9 cellular contexts compared by ENCODE assay signal in the genomic region with DNA sequence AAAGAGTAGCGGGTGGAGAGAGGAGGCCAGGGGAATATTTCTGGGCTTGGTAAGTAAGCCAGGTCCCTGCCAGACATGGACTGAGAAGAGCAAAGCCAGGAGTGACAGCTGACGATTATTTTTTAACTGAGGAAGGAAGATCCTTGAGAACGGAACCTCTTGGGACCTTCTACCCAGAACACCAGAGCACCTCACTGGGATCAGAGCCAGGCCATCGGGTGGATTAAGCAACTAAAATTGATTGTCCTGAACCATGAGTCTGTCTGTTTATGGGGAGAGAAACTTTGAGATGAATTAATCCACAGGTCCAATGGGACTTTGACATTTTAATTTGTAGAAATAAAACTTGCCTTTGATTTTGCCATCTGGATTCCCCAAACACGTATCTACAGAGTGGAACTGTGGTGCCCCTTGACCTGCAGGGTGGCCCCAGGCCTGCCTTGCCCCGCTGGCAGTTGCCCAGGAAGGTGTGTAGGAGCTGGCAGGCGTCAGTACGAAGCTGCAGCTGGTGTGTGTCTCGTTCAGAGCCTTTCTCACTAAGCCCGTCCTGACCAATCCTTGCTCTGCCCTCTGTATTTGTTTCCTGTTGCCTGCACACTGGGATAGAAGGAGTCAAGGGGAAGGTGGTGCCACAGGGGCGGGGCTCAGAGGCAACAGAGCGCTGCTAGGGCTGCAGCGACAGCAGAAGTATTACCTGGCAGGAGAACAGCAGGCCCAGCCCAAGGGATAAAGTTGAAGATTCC. TPM values are rescaled to one million over a fixed set of nuclear protein-coding genes. Genes with fewer than 3 reads are reported as not detected.
A peak's percentile ranks its signal among the peaks of the same experiment; 100 is the strongest.
DNase-seq lines count a peak whose midpoint lies in the region; TF ChIP-seq lines count a peak whose summit lies in the region.
"Had no signal": no experiment of that assay in that cellular context is flagged by ENCODE, and none has a peak within 500 bp of the region (broad histone marks: within the 10 kb centered on the region; RNA-seq: fewer than 3 reads in every experiment).

No MANE protein-coding gene starts in this region.

- H3K4me3 ChIP-seq in cardiac fibroblast (replicated peaks in 1 of 2; ENCODE audit: low read depth in 2 of 2, low read length in 2 of 2), result no peak overlapping the region
- H3K4me3 ChIP-seq in mesendoderm (ENCODE audit: low read length), result no peak overlapping the region
- no peak overlapping the region for H3K4me3 ChIP-seq in MM.1S (ENCODE audit: low read length)
- H3K4me3 ChIP-seq: thoracic aorta had no signal

- DNase-seq in DMS 273 treated with DMSO at 0.1 percent for 48 hours (lab: John Stamatoyannopoulos, UW) (peak; percentile 86), NCI-H2107 (lab: John Stamatoyannopoulos, UW) (peak; percentile 88), cardiac fibroblast (ENCODE audit: low read depth in 2 of 2) (peak; percentile 33 to 55), mesendoderm (peak; percentile 59), HuH-7.5 (ENCODE audit: low spot score) (no peak), MM.1S (no peak), RKO (ENCODE audit: low spot score) (no peak), nucleus accumbens (lab: John Stamatoyannopoulos, UW) (no peak)

- H4K20me1 ChIP-seq in MM.1S (ENCODE audit: insufficient read depth, low read length), result no peaks in the 10 kb centered on the region

- no peak overlapping the region for H2AK5ac ChIP-seq in mesendoderm (ENCODE audit: low read length)

- no peaks in the 10 kb centered on the region for H3K79me1 ChIP-seq in mesendoderm (ENCODE audit: low read length)

- peaks cover 18% of the 10 kb centered on the region for H3F3A ChIP-seq in MM.1S (ENCODE audit: insufficient read depth, low read length)

- H3K79me2 ChIP-seq in mesendoderm (ENCODE audit: control insufficient read depth, insufficient read depth, low read length) (no peaks in the 10 kb centered on the region), MM.1S (ENCODE audit: low read length) (no peaks in the 10 kb centered on the region)

- H3K4me1 ChIP-seq in mesendoderm (ENCODE audit: control insufficient read depth, low read depth, low read length) (peaks cover 2% of the 10 kb centered on the region), MM.1S (ENCODE audit: low read length) (peaks cover 23% of the 10 kb centered on the region)

- H4K8ac ChIP-seq in mesendoderm (ENCODE audit: low read depth, low read length), result no peak overlapping the region

- H3K36me3 ChIP-seq in mesendoderm (ENCODE audit: control insufficient read depth, insufficient read depth, low read length) (no peaks in the 10 kb centered on the region), MM.1S (replicated peaks; ENCODE audit: insufficient read depth, low read length) (no peaks in the 10 kb centered on the region)
- H3K36me3 ChIP-seq: thoracic aorta had no signal

- H3K4me2 ChIP-seq in mesendoderm (ENCODE audit: low read length) (no peak overlapping the region), MM.1S (ENCODE audit: low read depth, low read length) (no peak overlapping the region)

- TF ChIP-seq CTCF in cardiac fibroblast (IDR thresholded peaks at IDR 0.05; ENCODE audit: low read depth, low read length) (no peak), MM.1S (IDR thresholded peaks at IDR 0.05; ENCODE audit: low read length) (no peak)

- H3K27me3 ChIP-seq in mesendoderm (ENCODE audit: insufficient read depth, low read length, poor library complexity) (no peaks in the 10 kb centered on the region), MM.1S (replicated peaks; ENCODE audit: insufficient read depth, low read length) (no peaks in the 10 kb centered on the region)

- H3K56ac ChIP-seq in mesendoderm (ENCODE audit: low read length), result peak overlapping the region; percentile 2

- no peak overlapping the region for H2BK5ac ChIP-seq in mesendoderm (ENCODE audit: low read length)

- no peak overlapping the region for H2BK120ac ChIP-seq in mesendoderm (ENCODE audit: low read depth, low read length)

- H3K9me3 ChIP-seq in MM.1S (replicated peaks; ENCODE audit: insufficient read depth, low read length), result no peaks in the 10 kb centered on the region
- H3K9me3 ChIP-seq: thoracic aorta had no signal

- H4K5ac ChIP-seq in mesendoderm (ENCODE audit: low read length), result no peak overlapping the region

- H2AFZ ChIP-seq in MM.1S (ENCODE audit: low read length), result no peak overlapping the region

- no peak overlapping the region for H3K27ac ChIP-seq in mesendoderm (ENCODE audit: low read depth, low read length)
- H3K27ac ChIP-seq in MM.1S (ENCODE audit: low read length), result no peak overlapping the region
- H3K27ac ChIP-seq: thoracic aorta had no signal

- H3K18ac ChIP-seq in mesendoderm (ENCODE audit: low read length), result no peak overlapping the region

- H3K4ac ChIP-seq in mesendoderm (ENCODE audit: low read depth, low read length), result no peak overlapping the region

- H3K23ac ChIP-seq in mesendoderm (ENCODE audit: low read length), result no peak overlapping the region

- no CpG with 5 or more reads among the region's 13 CpGs for WGBS in mesendoderm (ENCODE audit: extremely low coverage, insufficient coverage, low lambda C conversion rate)

- H3K9me2 ChIP-seq in MM.1S (replicated peaks; ENCODE audit: insufficient read depth, low read length), result no peaks in the 10 kb centered on the region

- H2BK15ac ChIP-seq in mesendoderm (replicated peaks; ENCODE audit: low read depth), result no peak overlapping the region

- H3K9ac ChIP-seq in mesendoderm (ENCODE audit: low read length) (no peak overlapping the region), MM.1S (ENCODE audit: low read length) (no peak overlapping the region)

RNA-seq across cellular contexts. Expression of a gene that starts 5.0 kb away (rescaled TPM):
- not detected for polyA plus RNA-seq in mesendoderm (2013, experiment 1 of 2)
- polyA plus RNA-seq in mesendoderm (2013, experiment 2 of 2), result not detected

RNA-seq across cellular contexts. Expression of a gene that starts 32.5 kb away (rescaled TPM):
- 0.51 TPM for polyA plus RNA-seq in mesendoderm (2013, experiment 1 of 2)
- 0.60 TPM for polyA plus RNA-seq in mesendoderm (2013, experiment 2 of 2)

RNA-seq across cellular contexts. Expression of a gene that starts 40.8 kb away (rescaled TPM):
- polyA plus RNA-seq in mesendoderm (2013, experiment 1 of 2), result not detected
- polyA plus RNA-seq in mesendoderm (2013, experiment 2 of 2), result not detected

RNA-seq across cellular contexts. Expression of a gene that starts 57.8 kb away (rescaled TPM):
- polyA plus RNA-seq in mesendoderm (2013, experiment 1 of 2), result 155 TPM
- 159 TPM for polyA plus RNA-seq in mesendoderm (2013, experiment 2 of 2)

Comparison
In these comparisons a context has a peak if more than half of its experiments do, and no peak if none do; other contexts are left out.
1. DNase-seq: peak in DMS 273 treated with DMSO at 0.1 percent for 48 hours (single experiment), NCI-H2107 (single experiment), cardiac fibroblast (2 of 2) and mesendoderm (single experiment); none in HuH-7.5 (single experiment), MM.1S (single experiment), RKO (single experiment) and nucleus accumbens (0 of 56).